In the genomic region with DNA sequence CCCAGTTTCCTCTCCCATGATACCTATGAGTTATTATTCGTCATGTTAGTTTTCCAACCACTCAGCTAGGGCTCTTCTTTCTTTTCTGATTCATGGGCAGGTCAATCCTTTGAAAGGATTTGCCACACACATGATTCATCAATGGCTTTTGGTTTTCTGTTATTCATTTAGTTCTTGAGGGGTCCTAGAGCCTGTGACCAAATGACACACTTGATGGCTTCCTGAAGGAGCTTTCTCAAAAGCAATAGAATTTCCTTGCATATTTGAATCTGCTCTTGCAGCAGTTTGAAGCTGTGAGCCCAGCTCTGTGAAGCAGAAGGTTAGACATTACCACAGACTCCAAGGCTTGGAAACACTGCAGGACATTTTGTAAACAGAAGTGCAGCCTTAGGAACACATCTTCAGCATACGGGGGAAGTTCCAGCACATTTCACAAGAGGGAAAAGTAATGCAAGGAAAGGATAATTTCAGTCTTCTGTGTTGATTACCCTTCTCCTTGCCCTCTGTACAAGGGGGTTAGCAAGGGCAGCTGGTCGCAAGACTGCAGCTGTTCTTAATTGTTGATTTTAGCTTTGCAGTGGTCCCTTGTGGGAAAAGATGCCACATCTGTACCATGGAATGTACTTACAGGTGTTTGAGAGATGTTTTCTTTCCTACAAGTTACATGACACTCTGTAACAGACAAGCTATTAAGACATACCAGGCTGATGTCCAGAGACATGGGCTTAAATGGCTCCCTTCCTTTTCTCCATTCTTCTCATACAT, we compare ENCODE assay signal across 11 cellular contexts.
DNase-seq lines count a peak whose midpoint lies in the region; ATAC-seq and TF ChIP-seq lines count a peak whose summit lies in the region.
"Had no signal": no experiment of that assay in that cellular context is flagged by ENCODE, and none has a peak within 500 bp of the region (broad histone marks: within the 10 kb centered on the region; RNA-seq: fewer than 3 reads in every experiment).

No MANE protein-coding gene starts in this region.

- in situ Hi-C loops in gastrocnemius medialis (cut with MboI; ENCODE audit: low sequenced_read_pairs in 4 of 4), result no loop called here

- TF ChIP-seq CTCF in fibroblast of pulmonary artery (IDR thresholded peaks at IDR 0.05; ENCODE audit: low read length, missing control alignments) (no peak), gastrocnemius medialis (IDR thresholded peaks at IDR 0.05 in 4 of 5, conservative IDR thresholded peaks at IDR 0.05 in 1 of 5) (no peak), WERI-Rb-1 (IDR thresholded peaks at IDR 0.05; ENCODE audit: low read depth, low read length) (no peak)

- H3K36me3 ChIP-seq in gastrocnemius medialis (no peaks in the 10 kb centered on the region), WERI-Rb-1 (no peaks in the 10 kb centered on the region)
- H3K36me3 ChIP-seq: right atrium auricular region had no signal

- DNase-seq in GM04503 (ENCODE audit: low read depth) (peak; percentile 21), RPMI7951 (ENCODE audit: low read depth) (peak; percentile 59), fibroblast of pulmonary artery (ENCODE audit: low read depth) (peak; percentile 20), gastrocnemius medialis (no peak), WERI-Rb-1 (no peak), cortex of kidney (lab: John Stamatoyannopoulos, UW) (no peak), NK-92 (lab: John Stamatoyannopoulos, UW; ENCODE audit: unreplicated experiment) (no peak)
- DNase-seq: KG1, NCI-H2171 treated with DMSO at 0.1 percent for 48 hours had no signal

- H3K27ac ChIP-seq in gastrocnemius medialis (peak overlapping the region in 1 of 4 donors; percentile 40), WERI-Rb-1 (no peak overlapping the region)
- H3K27ac ChIP-seq: coronary artery, right atrium auricular region had no signal

- TF ChIP-seq POLR2A in gastrocnemius medialis (IDR thresholded peaks at IDR 0.05), result no peak

- peaks cover 15% of the 10 kb centered on the region in 2 donors for H3K4me1 ChIP-seq in gastrocnemius medialis

- intact Hi-C loops in gastrocnemius medialis (cut with DNase I; ENCODE audit: low total_unique reads), result no loop called here

- ATAC-seq in gastrocnemius medialis, result peak; percentile 49 to 58

- H3K27me3 ChIP-seq in gastrocnemius medialis (no peaks in the 10 kb centered on the region), WERI-Rb-1 (ENCODE audit: insufficient read depth, low read depth, severe bottlenecking) (no peaks in the 10 kb centered on the region)
- H3K27me3 ChIP-seq: right atrium auricular region had no signal

- no peak overlapping the region for H3K4me3 ChIP-seq in fibroblast of pulmonary artery (replicated peaks; ENCODE audit: low read depth, low read length)
- H3K4me3 ChIP-seq in gastrocnemius medialis, result no peak overlapping the region
- no peak overlapping the region for H3K4me3 ChIP-seq in WERI-Rb-1 (ENCODE audit: low read depth, low read length)
- H3K4me3 ChIP-seq: coronary artery, right atrium auricular region had no signal

- H3K9me3 ChIP-seq in gastrocnemius medialis, result no peaks in the 10 kb centered on the region
- no peaks in the 10 kb centered on the region for H3K9me3 ChIP-seq in WERI-Rb-1 (ENCODE audit: severe bottlenecking)
- H3K9me3 ChIP-seq: right atrium auricular region had no signal

Comparison
In these comparisons a context has a peak if more than half of its experiments do, and no peak if none do; other contexts are left out.
1. DNase-seq: peak in GM04503 (single experiment), RPMI7951 (single experiment) and fibroblast of pulmonary artery (single experiment); none in gastrocnemius medialis (0 of 2), WERI-Rb-1 (single experiment), cortex of kidney (single experiment) and NK-92 (single experiment).